Comparison of ENCODE assay signal across 24 cellular contexts in genomic region chr5:146544232-146544631, GRCh38. TPM values are rescaled to one million over a fixed set of nuclear protein-coding genes. Genes with fewer than 3 reads are reported as not detected.
A peak's percentile ranks its signal among the peaks of the same experiment; 100 is the strongest.
DNase-seq lines count a peak whose midpoint lies in the region; TF ChIP-seq lines count a peak whose summit lies in the region.
"Had no signal": no experiment of that assay in that cellular context is flagged by ENCODE, and none has a peak within 500 bp of the region (broad histone marks: within the 10 kb centered on the region; RNA-seq: fewer than 3 reads in every experiment).

No MANE protein-coding gene starts in this region.

- no peak for TF ChIP-seq CTCF in KMS-11 (conservative IDR thresholded peaks at IDR 0.05; ENCODE audit: low read depth, low read length)

- no peak overlapping the region for H3K27ac ChIP-seq in KMS-11
- H3K27ac ChIP-seq: 22Rv1; A549; BLaER1 treated with 17β-estradiol and CSF1 and Interleukin-3, amounts not matched to agents 10 nM and 100 nM; GM23248 had no signal

- H3K79me2 ChIP-seq in KMS-11 (ENCODE audit: insufficient read depth, low read depth), result no peaks in the 10 kb centered on the region

- H3K36me3 Mint-ChIP-seq in activated naive CD8-positive, alpha-beta T cell treated with anti-CD3 and anti-CD28 coated beads for 36 hours, result no peaks in the 10 kb centered on the region
- H3K36me3 Mint-ChIP-seq: CD14-positive monocyte; CD8-positive, alpha-beta memory T cell had no signal

- no peaks in the 10 kb centered on the region for H3K27me3 ChIP-seq in KMS-11 (ENCODE audit: insufficient read depth, low read depth)
- H3K27me3 ChIP-seq: BE2C; BLaER1 treated with 17β-estradiol and CSF1 and Interleukin-3, amounts not matched to agents 10 nM and 100 nM had no signal

- no peak overlapping the region for H3K27ac Mint-ChIP-seq in activated naive CD8-positive, alpha-beta T cell treated with anti-CD3 and anti-CD28 coated beads for 36 hours
- H3K27ac Mint-ChIP-seq: CD14-positive monocyte; CD4-positive, alpha-beta T cell; CD8-positive, alpha-beta memory T cell; HFFc6 had no signal

- H4K20me1 ChIP-seq in KMS-11 (ENCODE audit: insufficient read depth), result no peaks in the 10 kb centered on the region
- H4K20me1 ChIP-seq: BLaER1 treated with 17β-estradiol and CSF1 and Interleukin-3, amounts not matched to agents 10 nM and 100 nM had no signal

- no peaks in the 10 kb centered on the region for H3K36me3 ChIP-seq in KMS-11 (ENCODE audit: insufficient read depth)
- H3K36me3 ChIP-seq: BE2C; BLaER1 treated with 17β-estradiol and CSF1 and Interleukin-3, amounts not matched to agents 10 nM and 100 nM; HAP-1 had no signal

- peaks cover 67% of the 10 kb centered on the region for H3K4me1 ChIP-seq in KMS-11 (ENCODE audit: low read depth, poor library complexity, severe bottlenecking)
- H3K4me1 ChIP-seq: A549; BE2C; BLaER1 treated with 17β-estradiol and CSF1 and Interleukin-3, amounts not matched to agents 10 nM and 100 nM; HAP-1 had no signal

- H3K27me3 Mint-ChIP-seq in activated naive CD8-positive, alpha-beta T cell treated with anti-CD3 and anti-CD28 coated beads for 36 hours, result peaks cover 5% of the 10 kb centered on the region
- H3K27me3 Mint-ChIP-seq: CD4-positive, alpha-beta T cell had no signal

- DNase-seq in NCI-H2171 treated with DMSO at 0.1 percent for 48 hours (lab: John Stamatoyannopoulos, UW), result peak; percentile 11
- DNase-seq in NCI-H2171 (lab: John Stamatoyannopoulos, UW), result no peak
- peak; percentile 49 for DNase-seq in myocyte (ENCODE audit: low read depth)
- DNase-seq in activated naive CD8-positive, alpha-beta T cell treated with anti-CD3 and anti-CD28 coated beads for 36 hours, result no peak
- no peak for DNase-seq in NCI-H128 (lab: John Stamatoyannopoulos, UW; ENCODE audit: unreplicated experiment)
- DNase-seq: ACHN; AML-193; BE2C; CD4-positive, alpha-beta T cell; CD8-positive, alpha-beta memory T cell; DMS 273 treated with DMSO at 0.1 percent for 48 hours; DMS79; EL; GDM1; GM23248; HFFc6 had no signal

- H3K4me2 ChIP-seq in KMS-11, result peak overlapping the region; percentile 24
- H3K4me2 ChIP-seq: A549; BLaER1 treated with 17β-estradiol and CSF1 and Interleukin-3, amounts not matched to agents 10 nM and 100 nM had no signal

- no peak overlapping the region for H3K4me3 ChIP-seq in KMS-11 (IDR thresholded peaks at IDR 0.05; ENCODE audit: insufficient read depth, low read depth, low read length)
- H3K4me3 ChIP-seq: A549; BLaER1 treated with 17β-estradiol and CSF1 and Interleukin-3, amounts not matched to agents 10 nM and 100 nM; GM12878; GM23248; HAP-1 had no signal

- peak overlapping the region; percentile 22; the same call in 1 of the 2 replicates for H2AFZ ChIP-seq in KMS-11 (ENCODE audit: low read depth)
- H2AFZ ChIP-seq: GM23248 had no signal

- no peaks in the 10 kb centered on the region for H3K4me1 Mint-ChIP-seq in activated naive CD8-positive, alpha-beta T cell treated with anti-CD3 and anti-CD28 coated beads for 36 hours

- H3K4me3 Mint-ChIP-seq in activated naive CD8-positive, alpha-beta T cell treated with anti-CD3 and anti-CD28 coated beads for 36 hours, result no peak overlapping the region
- H3K4me3 Mint-ChIP-seq: CD14-positive monocyte; CD4-positive, alpha-beta T cell; CD8-positive, alpha-beta memory T cell; HFFc6 had no signal

- H3K9me3 Mint-ChIP-seq in activated naive CD8-positive, alpha-beta T cell treated with anti-CD3 and anti-CD28 coated beads for 36 hours, result no peaks in the 10 kb centered on the region
- H3K9me3 Mint-ChIP-seq: CD14-positive monocyte; CD4-positive, alpha-beta T cell; CD8-positive, alpha-beta memory T cell; HFFc6 had no signal

- no peak overlapping the region for H3K9ac ChIP-seq in KMS-11
- H3K9ac ChIP-seq: BLaER1 treated with 17β-estradiol and CSF1 and Interleukin-3, amounts not matched to agents 10 nM and 100 nM; GM23248 had no signal

RNA-seq across cellular contexts. Expression of gene GPR151, which starts 28.2 kb away (rescaled TPM):
- not detected in 2 replicates for total RNA-seq in myocyte
- not detected for polyA plus RNA-seq in myocyte (2012)
- not detected for total RNA-seq in activated naive CD8-positive, alpha-beta T cell treated with anti-CD3 and anti-CD28 coated beads for 36 hours
- total RNA-seq: CD4-positive, alpha-beta T cell; CD8-positive, alpha-beta memory T cell; GM12878; GM23248; H4; HFFc6 had no signal
- polyA plus RNA-seq: A549; CD14-positive monocyte; CD8-positive, alpha-beta memory T cell; GM23248 had no signal

Comparison
In these comparisons a context has a peak if more than half of its experiments do, and no peak if none do; other contexts are left out.
1. DNase-seq: peak in NCI-H2171 treated with DMSO at 0.1 percent for 48 hours (single experiment) and myocyte (single experiment); none in NCI-H2171 (single experiment), activated naive CD8-positive, alpha-beta T cell treated with anti-CD3 and anti-CD28 coated beads for 36 hours (single experiment) and NCI-H128 (single experiment).